23 cellular contexts compared by ENCODE assay signal in the genomic region with DNA sequence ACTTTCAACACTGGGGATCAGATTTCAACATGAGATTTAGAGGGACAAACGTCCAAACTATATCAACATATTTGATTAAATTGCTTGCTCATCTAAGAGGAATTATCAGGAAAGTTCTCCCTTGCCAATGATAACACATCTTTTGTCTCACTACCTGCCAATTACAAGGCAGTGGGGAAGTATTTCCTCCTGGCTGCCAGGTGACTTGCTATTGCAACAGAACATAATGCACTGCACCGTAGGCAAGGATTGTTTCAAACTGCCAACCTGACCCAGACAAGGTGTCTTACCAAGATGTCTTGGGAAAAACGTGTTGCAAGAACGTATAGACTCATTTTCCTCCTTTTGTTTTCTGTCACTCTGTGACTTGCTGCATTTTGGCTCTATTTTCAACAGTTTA.
DNase-seq lines count a peak whose midpoint lies in the region; ATAC-seq and TF ChIP-seq lines count a peak whose summit lies in the region.
"Had no signal": no experiment of that assay in that cellular context is flagged by ENCODE, and none has a peak within 500 bp of the region (broad histone marks: within the 10 kb centered on the region; RNA-seq: fewer than 3 reads in every experiment).

No MANE protein-coding gene starts in this region.

- intact Hi-C loops in MCF 10A (cut with micrococcal nuclease), result no loop called here
- intact Hi-C loops in breast epithelium (cut with DNase I; ENCODE audit: low total_unique reads), result no loop called here
- intact Hi-C loops in esophagus squamous epithelium (cut with DNase I), result no loop called here

- H3K9me3 ChIP-seq in breast epithelium, result no peaks in the 10 kb centered on the region
- no peaks in the 10 kb centered on the region for H3K9me3 ChIP-seq in RWPE2 (ENCODE audit: severe bottlenecking)
- H3K9me3 ChIP-seq in esophagus squamous epithelium, result no peaks in the 10 kb centered on the region
- H3K9me3 ChIP-seq: Peyer's patch, SJSA1 had no signal

- H3K4me3 ChIP-seq in breast epithelium, result no peak overlapping the region
- no peak overlapping the region for H3K4me3 ChIP-seq in RWPE2 (ENCODE audit: severe bottlenecking)
- H3K4me3 ChIP-seq in esophagus squamous epithelium, result no peak overlapping the region
- H3K4me3 ChIP-seq: Peyer's patch, SJSA1 had no signal

- ATAC-seq in RWPE2 (ENCODE audit: low read depth) (peak; percentile 83), GM19395 (IDR thresholded peaks at IDR 0.05; ENCODE audit: unreplicated experiment) (no peak)
- ATAC-seq: CD8-positive, alpha-beta T cell; HCT116; Right ventricle myocardium inferior had no signal

- H3K4me1 ChIP-seq in breast epithelium (no peaks in the 10 kb centered on the region), RWPE2 (ENCODE audit: insufficient read depth, poor library complexity, severe bottlenecking) (peaks cover 58% of the 10 kb centered on the region), esophagus squamous epithelium (no peaks in the 10 kb centered on the region)
- H3K4me1 ChIP-seq: Peyer's patch, SJSA1 had no signal

- H3K36me3 ChIP-seq in breast epithelium (no peaks in the 10 kb centered on the region), RWPE2 (ENCODE audit: low read depth) (no peaks in the 10 kb centered on the region), esophagus squamous epithelium (no peaks in the 10 kb centered on the region)
- H3K36me3 ChIP-seq: Peyer's patch, SJSA1 had no signal

- no TSS peak for BruUV-seq in MCF 10A (replicated peaks; lab: Mats Ljungman, UMichigan)

- H3K27ac ChIP-seq in breast epithelium (no peak overlapping the region), RWPE2 (ENCODE audit: poor library complexity, severe bottlenecking) (peak overlapping the region; percentile 86), epithelial cell of prostate (peak overlapping the region; percentile 23), esophagus squamous epithelium (no peak overlapping the region)
- H3K27ac ChIP-seq: Peyer's patch, SJSA1 had no signal

- peaks cover 41% of the 10 kb centered on the region for H3K4me1 Mint-ChIP-seq in MCF 10A (ENCODE audit: insufficient read depth, unreplicated experiment)

- peak overlapping the region; percentile 46 for H3K27ac Mint-ChIP-seq in MCF 10A (ENCODE audit: low read depth, unreplicated experiment)
- H3K27ac Mint-ChIP-seq: CD8-positive, alpha-beta T cell had no signal

- TF ChIP-seq POLR2A in breast epithelium (IDR thresholded peaks at IDR 0.05), result no peak
- TF ChIP-seq POLR2A in esophagus squamous epithelium (IDR thresholded peaks at IDR 0.05), result no peak

- H3K4me3 Mint-ChIP-seq in MCF 10A (ENCODE audit: unreplicated experiment), result no peak overlapping the region
- H3K4me3 Mint-ChIP-seq: CD8-positive, alpha-beta T cell had no signal

- H3K9me3 Mint-ChIP-seq in MCF 10A (ENCODE audit: unreplicated experiment), result no peaks in the 10 kb centered on the region

- CTCF ChIA-PET in MCF 10A (lab: Yijun Ruan, JAX), result interaction anchor here (0.8 kb wide), 1 partner anchor 179 kb away, joined by 3 read pairs; no protein-coding TSS in a partner anchor

- no peak for TF ChIP-seq CTCF in MCF 10A (IDR thresholded peaks at IDR 0.05; ENCODE audit: unreplicated experiment)
- TF ChIP-seq CTCF in breast epithelium (IDR thresholded peaks at IDR 0.05), result no peak
- no peak for TF ChIP-seq CTCF in RWPE2 (IDR thresholded peaks at IDR 0.05; ENCODE audit: poor library complexity, severe bottlenecking)
- TF ChIP-seq CTCF in esophagus squamous epithelium (IDR thresholded peaks at IDR 0.05), result no peak

- POLR2A ChIA-PET in MCF 10A (lab: Yijun Ruan, JAX), result interaction anchor here (0.7 kb wide), 1 partner anchor 14 kb away, joined by 4 read pairs; no protein-coding TSS in a partner anchor

- H3K27me3 Mint-ChIP-seq in MCF 10A (ENCODE audit: insufficient read depth, unreplicated experiment), result no peaks in the 10 kb centered on the region

- WGBS in esophagus squamous epithelium, 2 donors, result 11 to 47% methylated on average over 4 of the region's 4 CpGs

- DNase-seq in MCF 10A (ENCODE audit: unreplicated experiment) (peak; percentile 93), breast epithelium (ENCODE audit: low spot score in 2 of 2) (no peak), RWPE2 (ENCODE audit: low spot score) (peak; percentile 74), epithelial cell of prostate (ENCODE audit: low read depth, low spot score) (no peak), HCEC 1CT (no peak), esophagus squamous epithelium (lab: John Stamatoyannopoulos, UW) (no peak)
- DNase-seq: 8988T; AML-193; C1 segment of cervical spinal cord; CD8-positive, alpha-beta T cell; KBM-7; NCI-H1092; NCI-H1436; NCI-H187 treated with DMSO at 0.1 percent for 48 hours; NCI-H2107; NCI-H510A treated with DMSO at 0.1 percent for 48 hours; NCI-H774; Peyer's patch; T-helper 1 cell had no signal

- no peaks in the 10 kb centered on the region for H3K36me3 Mint-ChIP-seq in MCF 10A (ENCODE audit: insufficient read depth, unreplicated experiment)
- H3K36me3 Mint-ChIP-seq: CD8-positive, alpha-beta T cell had no signal

- no peaks in the 10 kb centered on the region for H3K27me3 ChIP-seq in breast epithelium
- no peaks in the 10 kb centered on the region for H3K27me3 ChIP-seq in RWPE2 (ENCODE audit: insufficient read depth, poor library complexity, severe bottlenecking)
- H3K27me3 ChIP-seq in esophagus squamous epithelium, result no peaks in the 10 kb centered on the region
- H3K27me3 ChIP-seq: Peyer's patch, SJSA1 had no signal

Comparison
In these comparisons a context has a peak if more than half of its experiments do, and no peak if none do; other contexts are left out.
1. DNase-seq: peak in MCF 10A (single experiment) and RWPE2 (single experiment); none in breast epithelium (0 of 2), epithelial cell of prostate (single experiment), HCEC 1CT (single experiment) and esophagus squamous epithelium (single experiment).
2. H3K27ac ChIP-seq: peak in RWPE2 (single experiment) and epithelial cell of prostate (single experiment); none in breast epithelium (0 of 2) and esophagus squamous epithelium (0 of 4).